In the genomic region with DNA sequence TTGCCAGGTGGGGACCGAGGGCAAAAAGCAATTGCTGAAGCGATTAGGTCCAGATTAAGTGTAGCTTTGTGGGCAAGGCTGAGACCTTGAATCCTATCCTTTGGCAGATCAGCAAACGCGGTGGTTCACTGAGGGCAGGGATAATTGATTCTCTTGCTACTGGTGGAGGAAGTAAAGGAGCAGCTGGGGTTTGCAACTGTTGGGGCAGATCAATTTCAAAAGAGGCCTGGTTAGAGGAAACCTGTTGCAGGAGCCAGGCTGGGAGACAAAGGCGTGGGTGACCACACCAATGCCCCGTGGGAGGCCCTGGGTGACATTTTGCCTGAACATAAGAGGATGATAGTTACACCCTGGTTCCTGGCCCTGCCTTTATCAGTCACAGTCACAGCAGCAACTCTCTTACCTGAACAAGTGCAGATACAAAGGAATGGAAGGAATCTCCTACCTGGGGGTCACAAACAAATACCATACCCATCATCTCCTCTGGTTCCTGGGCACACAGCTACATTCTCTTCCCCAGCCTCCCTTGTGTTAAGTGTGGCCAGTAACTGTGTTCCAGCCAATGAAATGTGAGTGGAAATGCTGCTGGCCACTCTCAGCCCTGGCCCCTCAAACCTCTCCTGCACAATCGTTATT, we compare ENCODE assay signal across 1 cellular context.
TF ChIP-seq lines count a peak whose summit lies in the region.

No MANE protein-coding gene starts in this region.

TF ChIP-seq in HEK293, 187 proteins besides CTCF, POLR2A, EP300 and RAD21 (continued from another document):
- TF ChIP-seq, protein P1, sequence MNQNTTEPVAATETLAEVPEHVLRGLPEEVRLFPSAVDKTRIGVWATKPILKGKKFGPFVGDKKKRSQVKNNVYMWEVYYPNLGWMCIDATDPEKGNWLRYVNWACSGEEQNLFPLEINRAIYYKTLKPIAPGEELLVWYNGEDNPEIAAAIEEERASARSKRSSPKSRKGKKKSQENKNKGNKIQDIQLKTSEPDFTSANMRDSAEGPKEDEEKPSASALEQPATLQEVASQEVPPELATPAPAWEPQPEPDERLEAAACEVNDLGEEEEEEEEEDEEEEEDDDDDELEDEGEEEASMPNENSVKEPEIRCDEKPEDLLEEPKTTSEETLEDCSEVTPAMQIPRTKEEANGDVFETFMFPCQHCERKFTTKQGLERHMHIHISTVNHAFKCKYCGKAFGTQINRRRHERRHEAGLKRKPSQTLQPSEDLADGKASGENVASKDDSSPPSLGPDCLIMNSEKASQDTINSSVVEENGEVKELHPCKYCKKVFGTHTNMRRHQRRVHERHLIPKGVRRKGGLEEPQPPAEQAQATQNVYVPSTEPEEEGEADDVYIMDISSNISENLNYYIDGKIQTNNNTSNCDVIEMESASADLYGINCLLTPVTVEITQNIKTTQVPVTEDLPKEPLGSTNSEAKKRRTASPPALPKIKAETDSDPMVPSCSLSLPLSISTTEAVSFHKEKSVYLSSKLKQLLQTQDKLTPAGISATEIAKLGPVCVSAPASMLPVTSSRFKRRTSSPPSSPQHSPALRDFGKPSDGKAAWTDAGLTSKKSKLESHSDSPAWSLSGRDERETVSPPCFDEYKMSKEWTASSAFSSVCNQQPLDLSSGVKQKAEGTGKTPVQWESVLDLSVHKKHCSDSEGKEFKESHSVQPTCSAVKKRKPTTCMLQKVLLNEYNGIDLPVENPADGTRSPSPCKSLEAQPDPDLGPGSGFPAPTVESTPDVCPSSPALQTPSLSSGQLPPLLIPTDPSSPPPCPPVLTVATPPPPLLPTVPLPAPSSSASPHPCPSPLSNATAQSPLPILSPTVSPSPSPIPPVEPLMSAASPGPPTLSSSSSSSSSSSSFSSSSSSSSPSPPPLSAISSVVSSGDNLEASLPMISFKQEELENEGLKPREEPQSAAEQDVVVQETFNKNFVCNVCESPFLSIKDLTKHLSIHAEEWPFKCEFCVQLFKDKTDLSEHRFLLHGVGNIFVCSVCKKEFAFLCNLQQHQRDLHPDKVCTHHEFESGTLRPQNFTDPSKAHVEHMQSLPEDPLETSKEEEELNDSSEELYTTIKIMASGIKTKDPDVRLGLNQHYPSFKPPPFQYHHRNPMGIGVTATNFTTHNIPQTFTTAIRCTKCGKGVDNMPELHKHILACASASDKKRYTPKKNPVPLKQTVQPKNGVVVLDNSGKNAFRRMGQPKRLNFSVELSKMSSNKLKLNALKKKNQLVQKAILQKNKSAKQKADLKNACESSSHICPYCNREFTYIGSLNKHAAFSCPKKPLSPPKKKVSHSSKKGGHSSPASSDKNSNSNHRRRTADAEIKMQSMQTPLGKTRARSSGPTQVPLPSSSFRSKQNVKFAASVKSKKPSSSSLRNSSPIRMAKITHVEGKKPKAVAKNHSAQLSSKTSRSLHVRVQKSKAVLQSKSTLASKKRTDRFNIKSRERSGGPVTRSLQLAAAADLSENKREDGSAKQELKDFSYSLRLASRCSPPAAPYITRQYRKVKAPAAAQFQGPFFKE (tag by site-specific recombination; IDR thresholded peaks at IDR 0.05; ENCODE audit: borderline replicate concordance): no peak
